In the genomic region with DNA sequence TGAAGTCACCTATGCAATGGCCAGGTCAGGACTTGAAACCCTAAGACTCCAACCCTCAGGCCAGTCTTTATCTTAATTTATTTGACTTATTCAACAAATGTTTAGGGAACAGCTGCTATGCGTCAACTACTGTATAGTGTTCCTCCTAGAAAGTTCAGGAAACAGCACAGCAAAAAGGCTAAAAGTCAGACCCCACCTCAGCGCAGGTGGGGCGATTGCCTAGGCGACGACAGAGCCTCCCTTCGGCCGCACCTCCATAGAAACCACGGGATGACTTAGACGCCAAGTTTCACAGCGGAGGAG, we compare ENCODE assay signal across 7 cellular contexts. TPM values are rescaled to one million over a fixed set of nuclear protein-coding genes. Genes with fewer than 3 reads are reported as not detected.
DNase-seq lines count a peak whose midpoint lies in the region; ATAC-seq, FAIRE-seq and TF ChIP-seq lines count a peak whose summit lies in the region.

No MANE protein-coding gene starts in this region.

- H2AFZ ChIP-seq in H9 (ENCODE audit: low read length): no peak overlapping the region

- H4K8ac ChIP-seq in H9 (replicated peaks; ENCODE audit: insufficient read length, low read depth, low read length): no peak overlapping the region

- peaks cover 7% of the 10 kb centered on the region for H3K23me2 ChIP-seq in H9 (ENCODE audit: insufficient read length, low read depth, low read length, poor library complexity, severe bottlenecking)

- peak overlapping the region; percentile 97 to 99 for H3K4me3 Mint-ChIP-seq in H9

- H3K4me3 ChIP-seq in fibroblast of villous mesenchyme (ENCODE audit: low read depth, low read length): peak overlapping the region; percentile 99
- H3K4me3 ChIP-seq in skeletal muscle tissue (ENCODE audit: low read length in 3 of 3): peak overlapping the region; percentile 96 to 99 (median 98)

- peaks cover 12 to 16% of the 10 kb centered on the region in 2 experiments for H3K4me1 Mint-ChIP-seq in H9

- DNase-seq in H9 (no peak), RWPE1 (ENCODE audit: low spot score) (no peak), fibroblast of villous mesenchyme (ENCODE audit: low read depth) (no peak), NCI-H774 (lab: John Stamatoyannopoulos, UW) (no peak), D721Med (ENCODE audit: insufficient read length, low spot score) (no peak)

- no peak overlapping the region for H2BK5ac ChIP-seq in H9 (ENCODE audit: insufficient read length, low read length)

- peaks cover 2 to 11% of the 10 kb centered on the region in 2 experiments; a peak in 4 of 5 replicates for H3K9me3 Mint-ChIP-seq in H9

- no peak overlapping the region for H4K5ac ChIP-seq in H9 (ENCODE audit: insufficient read length, low read depth, low read length)

- no peak overlapping the region for H3K4ac ChIP-seq in H9 (ENCODE audit: low read depth, low read length)

- POLR2A ChIA-PET in RWPE1 (lab: Yijun Ruan, JAX; ENCODE audit: low non-redundant PET): no interaction called here

- no peak overlapping the region for H3T11ph ChIP-seq in H9 (ENCODE audit: low read length)

- H3K4me1 ChIP-seq in H9 (ENCODE audit: insufficient read depth, low read length) (peaks cover 3% of the 10 kb centered on the region; the same call in 1 of the 2 replicates), skeletal muscle tissue (ENCODE audit: control insufficient read depth in 3 of 3, insufficient read depth in 3 of 3, low read length in 3 of 3) (peaks cover 23 to 26% (median 24%) of the 10 kb centered on the region in 3 donors)

- peaks cover 7% of the 10 kb centered on the region for H3K79me1 ChIP-seq in H9 (ENCODE audit: insufficient read depth, low read depth, low read length, poor library complexity, severe bottlenecking)

- H3K27me3 ChIP-seq in H9 (ENCODE audit: insufficient read depth, low read length) (no peaks in the 10 kb centered on the region), skeletal muscle tissue (ENCODE audit: control insufficient read depth in 3 of 3, insufficient read depth in 3 of 3, low read length in 3 of 3) (no peaks in the 10 kb centered on the region)

- no peak overlapping the region for H3K56ac ChIP-seq in H9 (ENCODE audit: insufficient read length, low read depth, low read length)

- TF ChIP-seq CTCF in H9 (conservative IDR thresholded peaks at IDR 0.05) (no peak), RWPE1 (conservative IDR thresholded peaks at IDR 0.05; ENCODE audit: low read depth) (no peak), fibroblast of villous mesenchyme (IDR thresholded peaks at IDR 0.05; ENCODE audit: insufficient read depth, low read depth, low read length) (no peak), D721Med (IDR thresholded peaks at IDR 0.05; ENCODE audit: insufficient read depth, missing control alignments) (no peak)

- no peak overlapping the region for H2BK20ac ChIP-seq in H9 (ENCODE audit: low read depth, low read length, poor library complexity, severe bottlenecking)

- peaks cover 6 to 14% (median 9%) of the 10 kb centered on the region in 3 donors for H3K36me3 ChIP-seq in skeletal muscle tissue (ENCODE audit: control insufficient read depth in 3 of 3, insufficient read depth in 3 of 3, low read length in 3 of 3)

- H3K4me2 ChIP-seq in H9 (ENCODE audit: insufficient read depth, insufficient read length, low read length): peak overlapping the region; percentile 97

- H3K23ac ChIP-seq in H9 (ENCODE audit: insufficient read length, low read depth, low read length): no peak overlapping the region

- H2BK15ac ChIP-seq in H9 (ENCODE audit: low read depth, low read length): no peak overlapping the region

- no peak overlapping the region for H2AK5ac ChIP-seq in H9 (ENCODE audit: insufficient read length, low read length)

- no peak overlapping the region for H2BK120ac ChIP-seq in H9 (ENCODE audit: low read depth, low read length, poor library complexity, severe bottlenecking)

- H3K27ac ChIP-seq in H9 (ENCODE audit: insufficient read length, low read depth, low read length) (no peak overlapping the region), RWPE1 (peak overlapping the region; percentile 84), skeletal muscle tissue (ENCODE audit: low read depth, low read length) (peak overlapping the region; percentile 93)

- H3K14ac ChIP-seq in H9 (ENCODE audit: insufficient read depth, low read length): no peak overlapping the region

- H3K9ac ChIP-seq in H9 (ENCODE audit: extremely low read depth, insufficient read length, low read length) (peak overlapping the region; percentile 50), skeletal muscle tissue (ENCODE audit: low read depth in 1 of 3, low read length in 3 of 3) (peak overlapping the region; percentile 98 to 99 (median 98))

- no peak overlapping the region for H4K91ac ChIP-seq in H9 (ENCODE audit: insufficient read length, low read depth, low read length)

- peaks cover 5% of the 10 kb centered on the region for H3K27me3 Mint-ChIP-seq in H9 (ENCODE audit: low read depth)

- no peak overlapping the region for H2BK12ac ChIP-seq in H9 (ENCODE audit: insufficient read length, low read depth, low read length)

- no peak overlapping the region for H3K18ac ChIP-seq in H9 (ENCODE audit: insufficient read length, low read depth, low read length)

- no peak for ATAC-seq in GM21737 (IDR thresholded peaks at IDR 0.05; ENCODE audit: unreplicated experiment)

- H3K36me3 Mint-ChIP-seq in H9 (ENCODE audit: insufficient read depth in 1 of 3, low read depth in 3 of 3): peaks cover 4 to 14% (median 8%) of the 10 kb centered on the region in 3 experiments

- CTCF ChIA-PET in RWPE1 (lab: Yijun Ruan, JAX): no interaction called here

- peaks cover 2% of the 10 kb centered on the region; the same call in 1 of the 2 replicates for H3K79me2 ChIP-seq in H9 (ENCODE audit: insufficient read depth, low read length)

- H4K20me1 ChIP-seq in H9 (ENCODE audit: control insufficient read depth, insufficient read depth, insufficient read length): no peaks in the 10 kb centered on the region

- peak overlapping the region in 2 of 3 experiments; percentile 95 to 100; a peak in 3 of 7 replicates for H3K27ac Mint-ChIP-seq in H9

- WGBS in H9 (ENCODE audit: extremely low coverage, insufficient read length, low lambda C conversion rate): no CpG with 5 or more reads among the region's 10 CpGs

- FAIRE-seq in D721Med (lab: Jason Lieb, UNC): no peak

- no peaks in the 10 kb centered on the region for H3K9me3 ChIP-seq in H9 (ENCODE audit: control insufficient read depth, low read depth, low read length)
- H3K9me3 ChIP-seq in skeletal muscle tissue (ENCODE audit: control insufficient read depth in 3 of 3, low read length in 3 of 3): no peaks in the 10 kb centered on the region

RNA-seq across cellular contexts. Expression of gene VRK3, which starts 0.5 kb away (rescaled TPM):
- total RNA-seq in H9 (2021) (33.5 and 34.8 TPM in 2 replicates), fibroblast of villous mesenchyme (20.3 and 28.5 TPM in 2 replicates), skeletal muscle tissue (8.9 TPM)

RNA-seq across cellular contexts. Expression of gene ZNF473, which starts 1.1 kb away (rescaled TPM):
- total RNA-seq in H9 (2021) (18.9 and 19.0 TPM in 2 replicates), fibroblast of villous mesenchyme (6.4 and 7.3 TPM in 2 replicates), skeletal muscle tissue (4.7 TPM)
